16 cellular contexts compared by ENCODE assay signal in the genomic region with DNA sequence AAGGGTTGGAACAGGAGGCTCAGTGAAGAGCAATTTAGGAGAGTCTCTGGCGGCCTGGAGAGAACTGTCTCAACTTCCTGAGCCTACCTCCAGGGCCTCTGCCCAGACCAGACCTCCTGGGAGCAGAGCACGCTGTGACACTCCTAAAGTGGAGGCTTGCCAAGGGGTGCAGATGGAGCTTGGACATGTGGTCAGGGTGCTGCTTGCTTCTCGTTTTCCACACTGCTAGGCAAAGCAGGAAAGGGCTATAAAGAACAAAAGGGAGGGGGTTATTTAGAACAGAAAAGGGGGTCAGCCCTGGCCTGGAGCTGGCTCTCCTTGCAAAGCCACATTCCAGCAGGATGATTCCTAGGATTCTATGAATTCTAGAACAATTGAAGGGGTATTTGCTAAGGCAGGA.
DNase-seq lines count a peak whose midpoint lies in the region; ATAC-seq lines count a peak whose summit lies in the region.
"Had no signal": no experiment of that assay in that cellular context is flagged by ENCODE, and none has a peak within 500 bp of the region (broad histone marks: within the 10 kb centered on the region; RNA-seq: fewer than 3 reads in every experiment).

No MANE protein-coding gene starts in this region.

- H3K4me3 ChIP-seq in neuronal stem cell (ENCODE audit: low read length in 2 of 2) = no peak overlapping the region
- H3K4me3 ChIP-seq: dorsolateral prefrontal cortex had no signal

- H3K9me3 ChIP-seq in neuronal stem cell (replicated peaks in 1 of 2; ENCODE audit: control insufficient read depth in 2 of 2, insufficient read depth in 1 of 2, low read depth in 1 of 2, low read length in 2 of 2) = no peaks in the 10 kb centered on the region

- H3K27me3 ChIP-seq in neuronal stem cell (ENCODE audit: control insufficient read depth in 3 of 3, insufficient read depth in 3 of 3, low read depth in 1 of 3, low read length in 3 of 3) = no peaks in the 10 kb centered on the region

- H4K91ac ChIP-seq in neuronal stem cell (ENCODE audit: low read depth, low read length, poor library complexity) = no peak overlapping the region

- no peak overlapping the region for H2AFZ ChIP-seq in neuronal stem cell (ENCODE audit: low read length)

- peak overlapping the region; percentile 20 for H3K18ac ChIP-seq in neuronal stem cell (ENCODE audit: low read length)

- H2AK5ac ChIP-seq in neuronal stem cell (ENCODE audit: low read depth, low read length) = no peak overlapping the region

- DNase-seq in EH (ENCODE audit: low read depth) (peak; percentile 23), NCI-H2171 treated with DMSO at 0.1 percent for 48 hours (lab: John Stamatoyannopoulos, UW) (peak; percentile 82), epithelial cell of prostate (ENCODE audit: low read depth, low spot score) (no peak), neuronal stem cell (ENCODE audit: low spot score) (no peak), T-helper 1 cell (no peak)
- DNase-seq: activated CD8-positive, alpha-beta T cell treated with anti-CD3 and anti-CD28 coated beads, Interleukin-2, amount 10 ng/mL, durations not matched to agents 7 days and 5 days; AML-193; DMS79; dorsolateral prefrontal cortex; NCI-H146; NCI-H82; occipital lobe; Right ventricle myocardium superior had no signal

- H2BK120ac ChIP-seq in neuronal stem cell (ENCODE audit: low read depth, low read length) = no peak overlapping the region

- H3K79me1 ChIP-seq in neuronal stem cell (ENCODE audit: low read depth, low read length) = no peaks in the 10 kb centered on the region

- H4K8ac ChIP-seq in neuronal stem cell (ENCODE audit: low read depth, low read length) = no peak overlapping the region

- WGBS in neuronal stem cell (ENCODE audit: extremely low coverage in 2 of 2, insufficient read length in 2 of 2, insufficient replicate concordance in 1 of 2), 2 donors = no CpG with 5 or more reads among the region's 3 CpGs

- H3K23ac ChIP-seq in neuronal stem cell (ENCODE audit: low read depth, low read length, poor library complexity) = no peak overlapping the region

- no peak overlapping the region for H2BK5ac ChIP-seq in neuronal stem cell (ENCODE audit: low read length)

- ATAC-seq in GM21619 (IDR thresholded peaks at IDR 0.05; ENCODE audit: unreplicated experiment) (no peak), GM19452 (IDR thresholded peaks at IDR 0.05; ENCODE audit: unreplicated experiment) (no peak)
- ATAC-seq: activated CD8-positive, alpha-beta T cell treated with anti-CD3 and anti-CD28 coated beads, Interleukin-2, amount 10 ng/mL, durations not matched to agents 7 days and 5 days had no signal

- H3K9ac ChIP-seq in neuronal stem cell (ENCODE audit: low read depth, low read length, poor library complexity) = no peak overlapping the region
- H3K9ac ChIP-seq: KMS-11 had no signal

- H3K4me1 ChIP-seq in neuronal stem cell (ENCODE audit: control insufficient read depth in 2 of 2, insufficient read depth in 1 of 2, low read depth in 1 of 2, low read length in 2 of 2) = peaks cover 0 to 4% of the 10 kb centered on the region in 2 donors

- no peaks in the 10 kb centered on the region for H3K36me3 ChIP-seq in neuronal stem cell (replicated peaks in 1 of 2; ENCODE audit: control insufficient read depth in 2 of 2, insufficient read depth in 2 of 2, low read length in 2 of 2)

- no peak overlapping the region for H3K4ac ChIP-seq in neuronal stem cell (ENCODE audit: low read length)

- no peak overlapping the region for H2BK12ac ChIP-seq in neuronal stem cell (ENCODE audit: low read length)

- H3K14ac ChIP-seq in neuronal stem cell (ENCODE audit: low read length) = no peak overlapping the region

- no peak overlapping the region for H2BK15ac ChIP-seq in neuronal stem cell (ENCODE audit: low read length)

- no peak overlapping the region for H3K4me2 ChIP-seq in neuronal stem cell (ENCODE audit: insufficient read depth, low read length, poor library complexity, severe bottlenecking)
- H3K4me2 ChIP-seq: KMS-11 had no signal

- peak overlapping the region; percentile 98 for H3K27ac ChIP-seq in epithelial cell of prostate
- H3K27ac ChIP-seq in neuronal stem cell (replicated peaks; ENCODE audit: low read length) = no peak overlapping the region
- H3K27ac ChIP-seq: dorsolateral prefrontal cortex, KMS-11 had no signal

Comparison
In these comparisons a context has a peak if more than half of its experiments do, and no peak if none do; other contexts are left out.
1. DNase-seq: peak in EH (single experiment) and NCI-H2171 treated with DMSO at 0.1 percent for 48 hours (single experiment); none in epithelial cell of prostate (single experiment), neuronal stem cell (single experiment) and T-helper 1 cell (0 of 5).